In genomic region chr5:179978792-179979191, GRCh38 we compare ENCODE assay signal across 21 cellular contexts.
"Had no signal": no experiment of that assay in that cellular context is flagged by ENCODE, and none has a peak within 500 bp of the region (broad histone marks: within the 10 kb centered on the region; RNA-seq: fewer than 3 reads in every experiment).

No MANE protein-coding gene starts in this region.

- H3K4me3 ChIP-seq: SJSA1, SK-N-MC had no signal

- H3K27ac ChIP-seq: HL-60, SJSA1, SK-N-MC had no signal

- H3K36me3 ChIP-seq: SJSA1 had no signal

- DNase-seq: Karpas-422, KG1, MM.1S, NCI-H1092 treated with DMSO at 0.1 percent for 48 hours, NCI-H1436, NCI-H187, NCI-H2029, NCI-H2081 treated with DMSO at 0.1 percent for 48 hours, NCI-H2171, NCI-H226, NCI-H446, NCI-H510A, NCI-H524 treated with DMSO at 0.1 percent for 48 hours, NCI-H69, NCI-H774, Right ventricle myocardium superior, RPMI8226, SIG-M5 had no signal

- H3K27me3 ChIP-seq: SJSA1 had no signal
